ENCODE assay signal across 10 cellular contexts in genomic region chr3:49199244-49199899, GRCh38. TPM values are rescaled to one million over a fixed set of nuclear protein-coding genes. Genes with fewer than 3 reads are reported as not detected.
DNase-seq lines count a peak whose midpoint lies in the region; ATAC-seq and TF ChIP-seq lines count a peak whose summit lies in the region.
"Had no signal": no experiment of that assay in that cellular context is flagged by ENCODE, and none has a peak within 500 bp of the region (broad histone marks: within the 10 kb centered on the region; RNA-seq: fewer than 3 reads in every experiment).

No MANE protein-coding gene starts in this region.

- H3K27me3 ChIP-seq in ACC112 (ENCODE audit: insufficient read depth, low read length) = no peaks in the 10 kb centered on the region
- no peaks in the 10 kb centered on the region for H3K27me3 ChIP-seq in SJSA1 (replicated peaks)

- no peak for ATAC-seq in GM19463 (IDR thresholded peaks at IDR 0.05; ENCODE audit: unreplicated experiment)
- ATAC-seq in GM21367 (IDR thresholded peaks at IDR 0.05; ENCODE audit: unreplicated experiment) = no peak

- no peaks in the 10 kb centered on the region for H3K9me3 ChIP-seq in SJSA1 (replicated peaks)

- peaks cover 15% of the 10 kb centered on the region for H3K27me3 Mint-ChIP-seq in activated CD4-positive, alpha-beta T cell treated with anti-CD3 and anti-CD28 coated beads, Interleukin-2, amount 10 ng/mL, durations not matched to agents 7 days and 5 days

- H2AFZ ChIP-seq in ACC112 (ENCODE audit: low read length, unreplicated experiment) = peak overlapping the region; percentile 60

- H3K9me3 Mint-ChIP-seq in activated CD4-positive, alpha-beta T cell treated with anti-CD3 and anti-CD28 coated beads, Interleukin-2, amount 10 ng/mL, durations not matched to agents 7 days and 5 days = peaks cover 2% of the 10 kb centered on the region
- H3K9me3 Mint-ChIP-seq: stimulated activated naive CD8-positive, alpha-beta T cell treated with anti-CD3 and anti-CD28 coated beads, Interleukin-15, Interleukin-2, amounts not matched to agents 100 ng/mL and 50 ng/mL, for 24 hours had no signal

- H3K79me2 ChIP-seq in ACC112 (ENCODE audit: control insufficient read depth, insufficient read depth, low read length, unreplicated experiment) = peaks cover 19% of the 10 kb centered on the region

- H3K27ac Mint-ChIP-seq in activated CD4-positive, alpha-beta T cell treated with anti-CD3 and anti-CD28 coated beads, Interleukin-2, amount 10 ng/mL, durations not matched to agents 7 days and 5 days = no peak overlapping the region
- H3K27ac Mint-ChIP-seq: stimulated activated naive CD8-positive, alpha-beta T cell treated with anti-CD3 and anti-CD28 coated beads, Interleukin-15, Interleukin-2, amounts not matched to agents 100 ng/mL and 50 ng/mL, for 24 hours had no signal

- H3K4me3 ChIP-seq in ACC112 (ENCODE audit: low read depth, low read length) = peak overlapping the region; percentile 96
- peak overlapping the region; percentile 37 for H3K4me3 ChIP-seq in SJSA1
- H3K4me3 ChIP-seq in fibroblast of villous mesenchyme (ENCODE audit: low read depth, low read length) = peak overlapping the region; percentile 69

- H3K4me3 Mint-ChIP-seq in activated CD4-positive, alpha-beta T cell treated with anti-CD3 and anti-CD28 coated beads, Interleukin-2, amount 10 ng/mL, durations not matched to agents 7 days and 5 days = no peak overlapping the region
- H3K4me3 Mint-ChIP-seq: stimulated activated naive CD8-positive, alpha-beta T cell treated with anti-CD3 and anti-CD28 coated beads, Interleukin-15, Interleukin-2, amounts not matched to agents 100 ng/mL and 50 ng/mL, for 24 hours had no signal

- H3K4me1 Mint-ChIP-seq in activated CD4-positive, alpha-beta T cell treated with anti-CD3 and anti-CD28 coated beads, Interleukin-2, amount 10 ng/mL, durations not matched to agents 7 days and 5 days = no peaks in the 10 kb centered on the region

- DNase-seq in SJSA1 (ENCODE audit: low read depth in 1 of 2, low spot score in 2 of 2) = peak; percentile 80 to 95
- DNase-seq in fibroblast of villous mesenchyme (ENCODE audit: low read depth) = peak; percentile 93
- DNase-seq in non-pigmented ciliary epithelial cell (ENCODE audit: low read depth) = peak; percentile 37
- no peak for DNase-seq in NCI-H128 (lab: John Stamatoyannopoulos, UW; ENCODE audit: unreplicated experiment)
- no peak for DNase-seq in activated CD4-positive, alpha-beta T cell treated with anti-CD3 and anti-CD28 coated beads, Interleukin-2, amount 10 ng/mL, durations not matched to agents 7 days and 5 days

- H3K4me1 ChIP-seq in ACC112 (ENCODE audit: control insufficient read depth, insufficient read depth, low read length, unreplicated experiment) (no peaks in the 10 kb centered on the region), SJSA1 (replicated peaks) (peaks cover 13% of the 10 kb centered on the region)

- POLR2A ChIA-PET in activated CD4-positive, alpha-beta T cell treated with anti-CD3 and anti-CD28 coated beads, Interleukin-2, amount 10 ng/mL, durations not matched to agents 7 days and 5 days (lab: Charles Lee) = no interaction called here

- TF ChIP-seq CTCF in fibroblast of villous mesenchyme (IDR thresholded peaks at IDR 0.05; ENCODE audit: insufficient read depth, low read depth, low read length) = no peak

- no peaks in the 10 kb centered on the region for H3K36me3 ChIP-seq in ACC112 (ENCODE audit: insufficient read depth, low read length)
- H3K36me3 ChIP-seq in SJSA1 = no peaks in the 10 kb centered on the region

- H3K27ac ChIP-seq in ACC112 (ENCODE audit: low read depth, low read length) (peak overlapping the region; percentile 59), SJSA1 (peak overlapping the region; percentile 94)
- H3K27ac ChIP-seq: epithelial cell of prostate had no signal

- H3K36me3 Mint-ChIP-seq in activated CD4-positive, alpha-beta T cell treated with anti-CD3 and anti-CD28 coated beads, Interleukin-2, amount 10 ng/mL, durations not matched to agents 7 days and 5 days (ENCODE audit: low read depth) = no peaks in the 10 kb centered on the region

- CTCF ChIA-PET in activated CD4-positive, alpha-beta T cell treated with anti-CD3 and anti-CD28 coated beads, Interleukin-2, amount 10 ng/mL, durations not matched to agents 7 days and 5 days (lab: Charles Lee) = no interaction called here

RNA-seq across cellular contexts. Expression of gene KLHDC8B, which starts 28.0 kb away (rescaled TPM):
- 18.6 and 27.3 TPM in 2 replicates for total RNA-seq in SJSA1 (2014; rRNA removed; shearing (Covaris generic))
- 19.4 and 22.9 TPM in 2 replicates for total RNA-seq in fibroblast of villous mesenchyme
- 1 to 10 TPM; 1.5 to 1.7 TPM for total RNA-seq in activated CD4-positive, alpha-beta T cell treated with anti-CD3 and anti-CD28 coated beads, Interleukin-2, amount 10 ng/mL, durations not matched to agents 7 days and 5 days

RNA-seq across cellular contexts. Expression of gene CCDC71, which starts 33.2 kb away (rescaled TPM):
- total RNA-seq in SJSA1 (2014; rRNA removed; shearing (Covaris generic)) = 23.8 and 24.7 TPM in 2 replicates
- 22.9 and 24.2 TPM in 2 replicates for total RNA-seq in fibroblast of villous mesenchyme
- total RNA-seq in activated CD4-positive, alpha-beta T cell treated with anti-CD3 and anti-CD28 coated beads, Interleukin-2, amount 10 ng/mL, durations not matched to agents 7 days and 5 days = 10 to 100 TPM; 21.7 to 22.2 TPM

Comparison
In these comparisons a context has a peak if more than half of its experiments do, and no peak if none do; other contexts are left out.
1. H3K4me3 ChIP-seq: peak in every context shown above with its lines; median percentile 96 in ACC112; 69 in fibroblast of villous mesenchyme; 37 in SJSA1.
2. DNase-seq: peak in SJSA1 (2 of 2), fibroblast of villous mesenchyme (single experiment) and non-pigmented ciliary epithelial cell (single experiment); none in NCI-H128 (single experiment) and activated CD4-positive, alpha-beta T cell treated with anti-CD3 and anti-CD28 coated beads, Interleukin-2, amount 10 ng/mL, durations not matched to agents 7 days and 5 days (single experiment).